Comparison of ENCODE assay signal across 8 cellular contexts in genomic region chr12:11648514-11649412, GRCh38. TPM values are rescaled to one million over a fixed set of nuclear protein-coding genes. Genes with fewer than 3 reads are reported as not detected.
DNase-seq lines count a peak whose midpoint lies in the region; ATAC-seq and TF ChIP-seq lines count a peak whose summit lies in the region.

No MANE protein-coding gene starts in this region.

- H3K4me1 Mint-ChIP-seq in IgD-negative memory B cell, result peaks cover 15 to 27% (median 22%) of the 10 kb centered on the region in 3 donors
- peaks cover 26% of the 10 kb centered on the region for H3K4me1 Mint-ChIP-seq in activated T-helper 1 cell treated with anti-CD3 and anti-CD28 coated beads, Interleukin-12 subunit alpha, Interleukin-12 subunit beta, Interleukin-2, Interleukin-4 antibody, amounts not matched to agents 30 ng/mL and 10 ng/mL and 1 ng/mL, durations not matched to agents 14 hours and 24 hours and 36 hours (ENCODE audit: low read depth)
- H3K4me1 Mint-ChIP-seq in naive thymus-derived CD4-positive, alpha-beta T cell, result peaks cover 24 to 46% (median 33%) of the 10 kb centered on the region in 7 donors

- H3K9me3 Mint-ChIP-seq in IgD-negative memory B cell, result no peaks in the 10 kb centered on the region
- H3K9me3 Mint-ChIP-seq in activated T-helper 1 cell treated with anti-CD3 and anti-CD28 coated beads, Interleukin-12 subunit alpha, Interleukin-12 subunit beta, Interleukin-2, Interleukin-4 antibody, amounts not matched to agents 30 ng/mL and 10 ng/mL and 1 ng/mL, durations not matched to agents 14 hours and 24 hours and 36 hours, result no peaks in the 10 kb centered on the region
- no peaks in the 10 kb centered on the region for H3K9me3 Mint-ChIP-seq in naive thymus-derived CD4-positive, alpha-beta T cell

- no peaks in the 10 kb centered on the region for H3F3A ChIP-seq in PC-3 (ENCODE audit: low read length, unreplicated experiment)

- peak overlapping the region; percentile 74 for H3K4me3 ChIP-seq in PC-3 (ENCODE audit: low read length)
- peak overlapping the region; percentile 76 for H3K4me3 ChIP-seq in naive thymus-derived CD4-positive, alpha-beta T cell (ENCODE audit: low read length)

- peak overlapping the region; percentile 88 for H3K27ac ChIP-seq in PC-3 (ENCODE audit: low read length)
- H3K27ac ChIP-seq in naive thymus-derived CD4-positive, alpha-beta T cell (ENCODE audit: low read depth, low read length), result peak overlapping the region; percentile 90

- H3K4me3 Mint-ChIP-seq in IgD-negative memory B cell, result peak overlapping the region; percentile 93 to 100 (median 96)
- H3K4me3 Mint-ChIP-seq in activated T-helper 1 cell treated with anti-CD3 and anti-CD28 coated beads, Interleukin-12 subunit alpha, Interleukin-12 subunit beta, Interleukin-2, Interleukin-4 antibody, amounts not matched to agents 30 ng/mL and 10 ng/mL and 1 ng/mL, durations not matched to agents 14 hours and 24 hours and 36 hours, result peak overlapping the region; percentile 87
- peak overlapping the region; percentile 82 to 99 (median 98) for H3K4me3 Mint-ChIP-seq in naive thymus-derived CD4-positive, alpha-beta T cell

- POLR2A ChIA-PET in PC-3 (lab: Charles Lee; ENCODE audit: unreplicated experiment), result interaction anchor here (0.6 to 1.5 kb wide), 7 partner anchors 67 to 1093 kb away, joined by 3 to 7 read pairs (median 4); no protein-coding TSS in a partner anchor
- POLR2A ChIA-PET in naive thymus-derived CD4-positive, alpha-beta T cell (lab: Charles Lee), result interaction anchor here (0.5 to 2.1 kb wide), 6 partner anchors 10 to 709 kb away, joined by 3 to 11 read pairs (median 3); no protein-coding TSS in a partner anchor

- peak overlapping the region; percentile 77 for H2AFZ ChIP-seq in PC-3 (ENCODE audit: low read length)

- H3K9me3 ChIP-seq in PC-3 (ENCODE audit: low read length), result no peaks in the 10 kb centered on the region
- H3K9me3 ChIP-seq in naive thymus-derived CD4-positive, alpha-beta T cell (ENCODE audit: control insufficient read depth in 2 of 3, low read length in 3 of 3), result no peaks in the 10 kb centered on the region

- TSS peak; percentile 40 for BruUV-seq in PC-3 (replicated peaks; lab: Mats Ljungman, UMichigan)

- intact Hi-C loops in PC-3 (cut with micrococcal nuclease), result loop anchor here (1.0 to 2.0 kb wide), 2 partner anchors 68 to 385 kb away; no protein-coding TSS in a partner anchor
- intact Hi-C loops in activated T-helper 1 cell treated with anti-CD3 and anti-CD28 coated beads, Interleukin-12 subunit alpha, Interleukin-12 subunit beta, Interleukin-2, Interleukin-4 antibody, amounts not matched to agents 30 ng/mL and 10 ng/mL and 1 ng/mL, durations not matched to agents 14 hours and 24 hours and 36 hours (cut with micrococcal nuclease), result loop anchor here (1.0 to 2.0 kb wide), 12 partner anchors 67 to 385 kb away; no protein-coding TSS in a partner anchor
- intact Hi-C loops in naive thymus-derived CD4-positive, alpha-beta T cell (cut with micrococcal nuclease), result loop anchor here (1.0 to 5.0 kb wide), 12 partner anchors 26 to 1077 kb away; partner anchors contain the start of genes BORCS5 (in 2 of the 2), MAGOHB (in 1 of the 2) and SMIM10L1 (in 1 of the 2)

- H3K27me3 Mint-ChIP-seq in IgD-negative memory B cell, result no peaks in the 10 kb centered on the region
- H3K27me3 Mint-ChIP-seq in activated T-helper 1 cell treated with anti-CD3 and anti-CD28 coated beads, Interleukin-12 subunit alpha, Interleukin-12 subunit beta, Interleukin-2, Interleukin-4 antibody, amounts not matched to agents 30 ng/mL and 10 ng/mL and 1 ng/mL, durations not matched to agents 14 hours and 24 hours and 36 hours (ENCODE audit: insufficient read depth), result peaks cover 3% of the 10 kb centered on the region
- H3K27me3 Mint-ChIP-seq in naive thymus-derived CD4-positive, alpha-beta T cell, result no peaks in the 10 kb centered on the region

- no peaks in the 10 kb centered on the region for H3K27me3 ChIP-seq in PC-3 (ENCODE audit: low read length)
- H3K27me3 ChIP-seq in naive thymus-derived CD4-positive, alpha-beta T cell (ENCODE audit: control insufficient read depth in 2 of 2, insufficient read depth in 2 of 2, low read length in 2 of 2), result no peaks in the 10 kb centered on the region

- no peaks in the 10 kb centered on the region for H3K9me2 ChIP-seq in PC-3 (replicated peaks; ENCODE audit: low read length)

- H3K9ac ChIP-seq in PC-3 (ENCODE audit: low read length), result peak overlapping the region; percentile 77

- no peaks in the 10 kb centered on the region for H3K36me3 Mint-ChIP-seq in IgD-negative memory B cell
- H3K36me3 Mint-ChIP-seq in activated T-helper 1 cell treated with anti-CD3 and anti-CD28 coated beads, Interleukin-12 subunit alpha, Interleukin-12 subunit beta, Interleukin-2, Interleukin-4 antibody, amounts not matched to agents 30 ng/mL and 10 ng/mL and 1 ng/mL, durations not matched to agents 14 hours and 24 hours and 36 hours (ENCODE audit: low read depth), result peaks cover 33% of the 10 kb centered on the region
- peaks cover 0 to 11% (median 0%) of the 10 kb centered on the region in 5 donors for H3K36me3 Mint-ChIP-seq in naive thymus-derived CD4-positive, alpha-beta T cell

- peaks cover 10% of the 10 kb centered on the region; the same call in 1 of the 2 replicates for H4K20me1 ChIP-seq in PC-3 (ENCODE audit: low read length)

- CTCF ChIA-PET in PC-3 (lab: Charles Lee), result no interaction called here
- CTCF ChIA-PET in naive thymus-derived CD4-positive, alpha-beta T cell (lab: Charles Lee), result interaction anchor here (0.6 to 1.0 kb wide), 3 partner anchors 150 to 361 kb away, joined by 3 to 5 read pairs (median 3); no protein-coding TSS in a partner anchor

- H3K36me3 ChIP-seq in PC-3 (ENCODE audit: low read depth, low read length), result no peaks in the 10 kb centered on the region
- H3K36me3 ChIP-seq in naive thymus-derived CD4-positive, alpha-beta T cell (ENCODE audit: control insufficient read depth in 2 of 3, insufficient read depth in 3 of 3, low read length in 3 of 3), result peaks cover 0 to 3% (median 0%) of the 10 kb centered on the region in 3 experiments

- no peak for TF ChIP-seq CTCF in PC-3 (conservative IDR thresholded peaks at IDR 0.05; ENCODE audit: low read depth, low read length)

- peak overlapping the region; percentile 86 to 99 (median 97) for H3K27ac Mint-ChIP-seq in IgD-negative memory B cell
- H3K27ac Mint-ChIP-seq in activated T-helper 1 cell treated with anti-CD3 and anti-CD28 coated beads, Interleukin-12 subunit alpha, Interleukin-12 subunit beta, Interleukin-2, Interleukin-4 antibody, amounts not matched to agents 30 ng/mL and 10 ng/mL and 1 ng/mL, durations not matched to agents 14 hours and 24 hours and 36 hours, result peak overlapping the region; percentile 93
- H3K27ac Mint-ChIP-seq in naive thymus-derived CD4-positive, alpha-beta T cell, result peak overlapping the region; percentile 91 to 99 (median 95)

- peak overlapping the region; percentile 91 for H3K4me2 ChIP-seq in PC-3 (ENCODE audit: low read length)

- peaks cover 14% of the 10 kb centered on the region for H3K4me1 ChIP-seq in PC-3 (ENCODE audit: insufficient read depth, low read length)
- peaks cover 6 to 22% of the 10 kb centered on the region in 2 donors for H3K4me1 ChIP-seq in naive thymus-derived CD4-positive, alpha-beta T cell (ENCODE audit: control insufficient read depth in 2 of 2, insufficient read depth in 2 of 2, low read length in 2 of 2)

- peaks cover 37% of the 10 kb centered on the region for H3K79me2 ChIP-seq in PC-3 (ENCODE audit: low read length)

- peak; percentile 99 for DNase-seq in DMS53 (lab: John Stamatoyannopoulos, UW)
- peak; percentile 77 for DNase-seq in PC-3
- DNase-seq in activated T-helper 1 cell treated with anti-CD3 and anti-CD28 coated beads, Interleukin-12 subunit alpha, Interleukin-12 subunit beta, Interleukin-2, Interleukin-4 antibody, amounts not matched to agents 30 ng/mL and 10 ng/mL and 1 ng/mL, durations not matched to agents 14 hours and 24 hours and 36 hours (ENCODE audit: low spot score), result peak; percentile 59
- peak; percentile 79 for DNase-seq in fibroblast of gingiva (ENCODE audit: low read depth)
- peak in 6 of 9 donors; percentile 44 to 77 (median 70) for DNase-seq in naive thymus-derived CD4-positive, alpha-beta T cell
- peak; percentile 79 for DNase-seq in stimulated activated naive CD4-positive, alpha-beta T cell treated with Interleukin-2 at 50 U/mL for 16 hours (lab: John Stamatoyannopoulos, UW)

- ATAC-seq in GM21529 (IDR thresholded peaks at IDR 0.05; ENCODE audit: unreplicated experiment) (peak; percentile 28), PC-3 (peak; percentile 70)
- peak; percentile 57 for ATAC-seq in naive thymus-derived CD4-positive, alpha-beta T cell

RNA-seq across cellular contexts. Expression of gene ETV6, which starts 0.7 kb away (rescaled TPM):
- 9.8 TPM for polyA plus RNA-seq in IgD-negative memory B cell
- 5.0 and 6.6 TPM in 2 replicates for total RNA-seq in PC-3 (2014; rRNA removed)
- 117 and 131 TPM in 2 replicates for total RNA-seq in activated T-helper 1 cell treated with anti-CD3 and anti-CD28 coated beads, Interleukin-12 subunit alpha, Interleukin-12 subunit beta, Interleukin-2, Interleukin-4 antibody, amounts not matched to agents 30 ng/mL and 10 ng/mL and 1 ng/mL, durations not matched to agents 14 hours and 24 hours and 36 hours
- 10 to 100 TPM; 24.2 to 70.3 (median 38.0) TPM for total RNA-seq in naive thymus-derived CD4-positive, alpha-beta T cell
- 1 to 10 TPM; 2.2 to 5.5 TPM for polyA plus RNA-seq in naive thymus-derived CD4-positive, alpha-beta T cell

Comparison
In these comparisons a context has a peak if more than half of its experiments do, and no peak if none do; other contexts are left out.
1. Peak in every context shown above with its lines: DNase-seq, ATAC-seq, H3K4me3 ChIP-seq and H3K27ac ChIP-seq.